ENCODE assay signal across 18 cellular contexts in genomic region chr14:102573591-102574046, GRCh38. TPM values are rescaled to one million over a fixed set of nuclear protein-coding genes. Genes with fewer than 3 reads are reported as not detected.
A peak's percentile ranks its signal among the peaks of the same experiment; 100 is the strongest.
DNase-seq lines count a peak whose midpoint lies in the region; ATAC-seq and TF ChIP-seq lines count a peak whose summit lies in the region.
"Had no signal": no experiment of that assay in that cellular context is flagged by ENCODE, and none has a peak within 500 bp of the region (broad histone marks: within the 10 kb centered on the region; RNA-seq: fewer than 3 reads in every experiment).

No MANE protein-coding gene starts in this region.

- no peaks in the 10 kb centered on the region for H3K36me3 Mint-ChIP-seq in GM23338 (ENCODE audit: low read depth)
- no peaks in the 10 kb centered on the region for H3K36me3 Mint-ChIP-seq in central memory CD8-positive, alpha-beta T cell (ENCODE audit: insufficient read depth)
- H3K36me3 Mint-ChIP-seq in activated CD4-positive, alpha-beta T cell treated with anti-CD3 and anti-CD28 coated beads for 36 hours (ENCODE audit: low read depth): no peaks in the 10 kb centered on the region
- H3K36me3 Mint-ChIP-seq: activated naive CD8-positive, alpha-beta T cell had no signal

- H2AFZ ChIP-seq in GM23338 (0 out of 2 replicates have a peak overlapping the region, but pooled peaks have one; percentile 12), OCI-LY1 (ENCODE audit: low read length) (no peak overlapping the region)

- CTCF ChIA-PET in activated CD4-positive, alpha-beta T cell treated with anti-CD3 and anti-CD28 coated beads for 36 hours (lab: Charles Lee): no interaction called here

- POLR2A ChIA-PET in activated CD4-positive, alpha-beta T cell treated with anti-CD3 and anti-CD28 coated beads for 36 hours (lab: Charles Lee): no interaction called here

- intact Hi-C loops in activated CD4-positive, alpha-beta T cell treated with anti-CD3 and anti-CD28 coated beads for 36 hours (cut with DNase I, micrococcal nuclease): no loop called here

- no peak overlapping the region for H3K27ac Mint-ChIP-seq in GM23338
- H3K27ac Mint-ChIP-seq in central memory CD8-positive, alpha-beta T cell (ENCODE audit: low read depth): no peak overlapping the region
- no peak overlapping the region for H3K27ac Mint-ChIP-seq in activated CD4-positive, alpha-beta T cell treated with anti-CD3 and anti-CD28 coated beads for 36 hours
- H3K27ac Mint-ChIP-seq: activated CD4-positive, alpha-beta T cell treated with anti-CD3 and anti-CD28 coated beads, Interleukin-2, amount 10 ng/mL, durations not matched to agents 7 days and 5 days; activated naive CD8-positive, alpha-beta T cell had no signal

- H3K79me2 ChIP-seq in GM23338 (replicated peaks; ENCODE audit: insufficient read depth) (no peaks in the 10 kb centered on the region), OCI-LY1 (ENCODE audit: insufficient read depth, low read length) (no peaks in the 10 kb centered on the region)

- peak overlapping the region; percentile 30; the same call in 1 of the 2 replicates for H3K9ac ChIP-seq in OCI-LY1 (ENCODE audit: low read length)

- DNase-seq in AML-193 (lab: John Stamatoyannopoulos, UW) (peak; percentile 28 to 45), GM23338 (ENCODE audit: low spot score) (no peak), NCI-H187 treated with DMSO at 0.1 percent for 48 hours (lab: John Stamatoyannopoulos, UW) (no peak), AG08396 (ENCODE audit: low spot score) (no peak), cerebellar cortex (ENCODE audit: low spot score) (no peak)
- no peak for DNase-seq in central memory CD8-positive, alpha-beta T cell (ENCODE audit: low spot score in 2 of 2)
- DNase-seq in activated CD4-positive, alpha-beta T cell treated with anti-CD3 and anti-CD28 coated beads for 36 hours: no peak
- DNase-seq: activated CD4-positive, alpha-beta T cell treated with anti-CD3 and anti-CD28 coated beads, Interleukin-2, amount 10 ng/mL, durations not matched to agents 7 days and 5 days; activated T-cell treated with anti-CD3 and anti-CD28 coated beads, Interleukin-2, amount 50 U/mL, for 4 hours; COR-L47; effector CD4-positive, alpha-beta T cell; GDM1; IMR-90; left cardiac atrium; NCI-H146; stimulated activated naive CD8-positive, alpha-beta T cell treated with anti-CD3 and anti-CD28 coated beads, Interleukin-15, Interleukin-2, amounts not matched to agents 100 U/mL and 50 U/mL, for 24 hours had no signal

- no peak overlapping the region; the same call in 2 of the 3 replicates for H3K4me3 Mint-ChIP-seq in GM23338
- peak overlapping the region; percentile 13 for H3K4me3 Mint-ChIP-seq in central memory CD8-positive, alpha-beta T cell
- H3K4me3 Mint-ChIP-seq in activated CD4-positive, alpha-beta T cell treated with anti-CD3 and anti-CD28 coated beads for 36 hours: no peak overlapping the region
- H3K4me3 Mint-ChIP-seq: activated CD4-positive, alpha-beta T cell treated with anti-CD3 and anti-CD28 coated beads, Interleukin-2, amount 10 ng/mL, durations not matched to agents 7 days and 5 days; activated naive CD8-positive, alpha-beta T cell; activated T-cell treated with anti-CD3 and anti-CD28 coated beads, Interleukin-2, amount 50 U/mL, for 4 hours had no signal

- H4K20me1 ChIP-seq in GM23338 (replicated peaks; ENCODE audit: insufficient read depth) (no peaks in the 10 kb centered on the region), OCI-LY1 (ENCODE audit: insufficient read depth, low read length) (no peaks in the 10 kb centered on the region)

- H3K4me3 ChIP-seq in GM23338 (no peak overlapping the region), OCI-LY1 (ENCODE audit: low read depth, low read length, poor library complexity, severe bottlenecking) (peak overlapping the region; percentile 36)

- H3K9me2 ChIP-seq in GM23338 (ENCODE audit: insufficient read depth): no peaks in the 10 kb centered on the region; the same call in 1 of the 2 replicates
- no peaks in the 10 kb centered on the region for H3K9me2 ChIP-seq in OCI-LY1 (ENCODE audit: low read depth, low read length)

- H3F3A ChIP-seq in GM23338 (replicated peaks; ENCODE audit: low read depth) (0 out of 2 replicates have a peak, but pooled peaks cover 5% of the 10 kb centered on the region), OCI-LY1 (ENCODE audit: insufficient read depth, low read length) (no peaks in the 10 kb centered on the region)

- no peaks in the 10 kb centered on the region for H3K9me3 ChIP-seq in OCI-LY1 (ENCODE audit: low read length)

- peaks cover 6% of the 10 kb centered on the region for H3K27me3 Mint-ChIP-seq in GM23338 (ENCODE audit: insufficient read depth, low read depth, poor library complexity)
- peaks cover 22% of the 10 kb centered on the region for H3K27me3 Mint-ChIP-seq in central memory CD8-positive, alpha-beta T cell
- H3K27me3 Mint-ChIP-seq in activated CD4-positive, alpha-beta T cell treated with anti-CD3 and anti-CD28 coated beads for 36 hours: peaks cover 3% of the 10 kb centered on the region
- H3K27me3 Mint-ChIP-seq: activated CD4-positive, alpha-beta T cell treated with anti-CD3 and anti-CD28 coated beads, Interleukin-2, amount 10 ng/mL, durations not matched to agents 7 days and 5 days; activated naive CD8-positive, alpha-beta T cell had no signal

- peak overlapping the region; percentile 13; the same call in 1 of the 2 replicates for H3K27ac ChIP-seq in GM23338 (ENCODE audit: low read depth)
- peak overlapping the region; percentile 80 for H3K27ac ChIP-seq in OCI-LY1 (ENCODE audit: low read depth, low read length, poor library complexity, severe bottlenecking)

- no peak for ATAC-seq in GM23338
- no peak for ATAC-seq in central memory CD8-positive, alpha-beta T cell (replicated peaks; ENCODE audit: extremely low read depth, poor library complexity, severe bottlenecking)
- ATAC-seq in activated CD4-positive, alpha-beta T cell treated with anti-CD3 and anti-CD28 coated beads for 36 hours: no peak
- ATAC-seq: activated T-cell treated with anti-CD3 and anti-CD28 coated beads, Interleukin-2, amount 50 U/mL, for 4 hours; left cardiac atrium; stimulated activated naive CD8-positive, alpha-beta T cell treated with anti-CD3 and anti-CD28 coated beads, Interleukin-15, Interleukin-2, amounts not matched to agents 100 U/mL and 50 U/mL, for 24 hours had no signal

- H3K9me3 Mint-ChIP-seq in GM23338: no peaks in the 10 kb centered on the region
- no peaks in the 10 kb centered on the region for H3K9me3 Mint-ChIP-seq in central memory CD8-positive, alpha-beta T cell
- no peaks in the 10 kb centered on the region for H3K9me3 Mint-ChIP-seq in activated CD4-positive, alpha-beta T cell treated with anti-CD3 and anti-CD28 coated beads for 36 hours (ENCODE audit: low read depth)
- H3K9me3 Mint-ChIP-seq: activated CD4-positive, alpha-beta T cell treated with anti-CD3 and anti-CD28 coated beads, Interleukin-2, amount 10 ng/mL, durations not matched to agents 7 days and 5 days; activated T-cell treated with anti-CD3 and anti-CD28 coated beads, Interleukin-2, amount 50 U/mL, for 4 hours had no signal

- no peak for TF ChIP-seq CTCF in GM23338 (conservative IDR thresholded peaks at IDR 0.05; ENCODE audit: low read depth in 2 of 2)
- no peak for TF ChIP-seq CTCF in OCI-LY1 (IDR thresholded peaks at IDR 0.05; ENCODE audit: low read length)

- no peaks in the 10 kb centered on the region for H3K36me3 ChIP-seq in GM23338 (ENCODE audit: insufficient read depth)
- H3K36me3 ChIP-seq in OCI-LY1 (ENCODE audit: insufficient read depth, low read length): no peaks in the 10 kb centered on the region

- H3K4me1 ChIP-seq in GM23338 (ENCODE audit: insufficient read depth) (peaks cover 18% of the 10 kb centered on the region), OCI-LY1 (ENCODE audit: insufficient read depth, low read length, severe bottlenecking) (peaks cover 20% of the 10 kb centered on the region)

- no peaks in the 10 kb centered on the region for H3K27me3 ChIP-seq in GM23338 (ENCODE audit: insufficient read depth)
- H3K27me3 ChIP-seq in OCI-LY1 (ENCODE audit: insufficient read depth, low read length): no peaks in the 10 kb centered on the region

- H3K4me1 Mint-ChIP-seq in GM23338: peaks cover 17% of the 10 kb centered on the region
- H3K4me1 Mint-ChIP-seq in central memory CD8-positive, alpha-beta T cell: peaks cover 8% of the 10 kb centered on the region
- H3K4me1 Mint-ChIP-seq in activated CD4-positive, alpha-beta T cell treated with anti-CD3 and anti-CD28 coated beads for 36 hours: peaks cover under 1% of the 10 kb centered on the region

- H3K4me2 ChIP-seq in GM23338: no peak overlapping the region
- peak overlapping the region; percentile 72 for H3K4me2 ChIP-seq in OCI-LY1 (ENCODE audit: low read length)

TF ChIP-seq in GM23338, 12 proteins besides CTCF, POLR2A, EP300 and RAD21 (continues in another document):
- no peak for TF ChIP-seq POLR2AphosphoS5 (IDR thresholded peaks at IDR 0.05; ENCODE audit: low read depth)
- TF ChIP-seq, protein P1, sequence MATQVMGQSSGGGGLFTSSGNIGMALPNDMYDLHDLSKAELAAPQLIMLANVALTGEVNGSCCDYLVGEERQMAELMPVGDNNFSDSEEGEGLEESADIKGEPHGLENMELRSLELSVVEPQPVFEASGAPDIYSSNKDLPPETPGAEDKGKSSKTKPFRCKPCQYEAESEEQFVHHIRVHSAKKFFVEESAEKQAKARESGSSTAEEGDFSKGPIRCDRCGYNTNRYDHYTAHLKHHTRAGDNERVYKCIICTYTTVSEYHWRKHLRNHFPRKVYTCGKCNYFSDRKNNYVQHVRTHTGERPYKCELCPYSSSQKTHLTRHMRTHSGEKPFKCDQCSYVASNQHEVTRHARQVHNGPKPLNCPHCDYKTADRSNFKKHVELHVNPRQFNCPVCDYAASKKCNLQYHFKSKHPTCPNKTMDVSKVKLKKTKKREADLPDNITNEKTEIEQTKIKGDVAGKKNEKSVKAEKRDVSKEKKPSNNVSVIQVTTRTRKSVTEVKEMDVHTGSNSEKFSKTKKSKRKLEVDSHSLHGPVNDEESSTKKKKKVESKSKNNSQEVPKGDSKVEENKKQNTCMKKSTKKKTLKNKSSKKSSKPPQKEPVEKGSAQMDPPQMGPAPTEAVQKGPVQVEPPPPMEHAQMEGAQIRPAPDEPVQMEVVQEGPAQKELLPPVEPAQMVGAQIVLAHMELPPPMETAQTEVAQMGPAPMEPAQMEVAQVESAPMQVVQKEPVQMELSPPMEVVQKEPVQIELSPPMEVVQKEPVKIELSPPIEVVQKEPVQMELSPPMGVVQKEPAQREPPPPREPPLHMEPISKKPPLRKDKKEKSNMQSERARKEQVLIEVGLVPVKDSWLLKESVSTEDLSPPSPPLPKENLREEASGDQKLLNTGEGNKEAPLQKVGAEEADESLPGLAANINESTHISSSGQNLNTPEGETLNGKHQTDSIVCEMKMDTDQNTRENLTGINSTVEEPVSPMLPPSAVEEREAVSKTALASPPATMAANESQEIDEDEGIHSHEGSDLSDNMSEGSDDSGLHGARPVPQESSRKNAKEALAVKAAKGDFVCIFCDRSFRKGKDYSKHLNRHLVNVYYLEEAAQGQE (IDR thresholded peaks at IDR 0.05; ENCODE audit: unreplicated experiment): no peak

RNA-seq across cellular contexts. Expression of gene RCOR1, which starts 18.8 kb away (rescaled TPM):
- total RNA-seq in GM23338 (2014; rRNA removed; shearing (Covaris generic)): 24.1 and 26.1 TPM in 2 replicates
- 7.6 and 8.7 TPM in 2 replicates for polyA plus RNA-seq in GM23338 (2016; fragmentation: Nextera tagmentation; extraction: Ambion mirVana)
- total RNA-seq in activated CD4-positive, alpha-beta T cell treated with anti-CD3 and anti-CD28 coated beads for 36 hours: 10 to 100 TPM; 14.8 to 15.3 TPM

Comparison
In these comparisons a context has a peak if more than half of its experiments do, and no peak if none do; other contexts are left out.
1. DNase-seq: peak in AML-193 (2 of 2); none in GM23338 (single experiment), central memory CD8-positive, alpha-beta T cell (0 of 2), NCI-H187 treated with DMSO at 0.1 percent for 48 hours (single experiment), activated CD4-positive, alpha-beta T cell treated with anti-CD3 and anti-CD28 coated beads for 36 hours (single experiment), AG08396 (single experiment) and cerebellar cortex (single experiment).